9 cellular contexts compared by ENCODE assay signal in the genomic region with DNA sequence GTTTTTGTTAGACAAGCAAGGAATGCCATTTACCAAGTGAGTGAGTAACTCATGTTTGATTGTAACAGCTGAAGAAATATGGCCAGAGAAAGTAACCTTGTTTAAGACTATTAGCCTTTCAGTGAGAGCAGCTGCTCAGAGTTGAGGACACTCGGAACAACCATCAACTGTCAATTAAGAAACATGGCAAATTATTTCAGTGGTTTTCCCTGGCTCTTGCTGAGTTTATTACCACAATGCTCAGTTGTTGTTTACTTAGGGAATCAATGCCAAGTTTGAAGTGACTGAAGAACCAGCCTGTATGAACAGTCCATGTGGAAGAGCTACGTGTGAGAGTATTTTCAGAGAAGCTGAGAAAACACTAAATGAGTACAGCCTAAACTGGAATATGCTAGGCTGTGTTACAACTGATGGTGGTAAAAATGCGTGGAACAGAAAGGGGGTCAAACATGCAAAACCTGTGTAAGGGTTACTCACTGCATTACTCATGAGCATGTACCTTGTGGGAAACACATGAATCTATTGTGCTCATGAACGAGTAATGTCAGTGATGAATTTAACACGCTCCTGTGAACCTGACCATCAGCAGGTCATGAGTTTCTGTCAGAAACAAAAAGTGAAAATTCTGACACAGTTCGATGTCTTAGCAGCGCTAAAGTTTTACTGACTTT. TPM values are rescaled to one million over a fixed set of nuclear protein-coding genes. Genes with fewer than 3 reads are reported as not detected.
DNase-seq lines count a peak whose midpoint lies in the region; ATAC-seq and TF ChIP-seq lines count a peak whose summit lies in the region.
"Had no signal": no experiment of that assay in that cellular context is flagged by ENCODE, and none has a peak within 500 bp of the region (broad histone marks: within the 10 kb centered on the region; RNA-seq: fewer than 3 reads in every experiment).

No MANE protein-coding gene starts in this region.

- no peaks in the 10 kb centered on the region for H3K36me3 ChIP-seq in suprapubic skin
- no peaks in the 10 kb centered on the region for H3K36me3 ChIP-seq in neural progenitor cell

- H3K4me3 ChIP-seq in fibroblast of the aortic adventitia (ENCODE audit: low read depth, low read length): no peak overlapping the region
- H3K4me3 ChIP-seq in suprapubic skin: no peak overlapping the region
- H3K4me3 ChIP-seq in neural progenitor cell: no peak overlapping the region

- no peaks in the 10 kb centered on the region for H3K9me3 Mint-ChIP-seq in neural progenitor cell

- H3K9ac ChIP-seq in neural progenitor cell: no peak overlapping the region
- H3K9ac ChIP-seq: parathyroid adenoma had no signal

- H3K27ac ChIP-seq in C4-2B (peak overlapping the region; percentile 32; the same call in 1 of the 2 replicates), suprapubic skin (peak overlapping the region; percentile 31), neural progenitor cell (no peak overlapping the region)
- H3K27ac ChIP-seq: parathyroid adenoma had no signal

- no peaks in the 10 kb centered on the region for H3K27me3 ChIP-seq in suprapubic skin
- H3K27me3 ChIP-seq in neural progenitor cell: no peaks in the 10 kb centered on the region

- H3K4me2 ChIP-seq in neural progenitor cell: no peak overlapping the region

- DNase-seq in fibroblast of the aortic adventitia (ENCODE audit: low read depth) (peak; percentile 45), suprapubic skin (ENCODE audit: low spot score in 2 of 2) (no peak), NCI-H774 (lab: John Stamatoyannopoulos, UW) (no peak), neural progenitor cell (ENCODE audit: low spot score) (no peak)

- H3K27me3 Mint-ChIP-seq in neural progenitor cell (ENCODE audit: insufficient read depth, low read depth): no peaks in the 10 kb centered on the region

- H3K9me3 ChIP-seq in suprapubic skin (no peaks in the 10 kb centered on the region), neural progenitor cell (ENCODE audit: low read depth) (no peaks in the 10 kb centered on the region)

- peaks cover 2% of the 10 kb centered on the region for H4K20me1 ChIP-seq in neural progenitor cell (ENCODE audit: low read depth)

- WGBS in suprapubic skin: 56% methylated on average over 7 of the region's 7 CpGs

- peaks cover 85% of the 10 kb centered on the region for H3K79me2 ChIP-seq in neural progenitor cell (ENCODE audit: low read depth)

- no peak for TF ChIP-seq CTCF in C4-2B (conservative IDR thresholded peaks at IDR 0.05)
- no peak for TF ChIP-seq CTCF in fibroblast of the aortic adventitia (IDR thresholded peaks at IDR 0.05; ENCODE audit: insufficient read depth, low read length)
- TF ChIP-seq CTCF in suprapubic skin (IDR thresholded peaks at IDR 0.05): no peak
- TF ChIP-seq CTCF in neural progenitor cell (IDR thresholded peaks at IDR 0.05): no peak

- no peak overlapping the region for H3K27ac Mint-ChIP-seq in neural progenitor cell

- H3K36me3 Mint-ChIP-seq in neural progenitor cell: peaks cover 3% of the 10 kb centered on the region

- H3K4me1 ChIP-seq in suprapubic skin (peaks cover 78% of the 10 kb centered on the region), neural progenitor cell (peaks cover 7% of the 10 kb centered on the region)

- no peak overlapping the region for H3K4me3 Mint-ChIP-seq in neural progenitor cell

- no peak for TF ChIP-seq POLR2A in suprapubic skin (IDR thresholded peaks at IDR 0.05)

- H3K4me1 Mint-ChIP-seq in neural progenitor cell: peaks cover 26% of the 10 kb centered on the region

- no peaks in the 10 kb centered on the region for H3F3A ChIP-seq in neural progenitor cell (ENCODE audit: low read depth)

- no peak overlapping the region for H2AFZ ChIP-seq in neural progenitor cell (replicated peaks)
- H2AFZ ChIP-seq: parathyroid adenoma had no signal

- ATAC-seq in GM18909 (IDR thresholded peaks at IDR 0.05; ENCODE audit: poor library complexity, unreplicated experiment) (peak; percentile 90), HG03060 (IDR thresholded peaks at IDR 0.05; ENCODE audit: low read depth, unreplicated experiment) (peak; percentile 88), SK-N-SH treated with all-trans-retinoic acid at 6 μM for 48 hours (peak; percentile 44)

- TF ChIP-seq EP300 in suprapubic skin (IDR thresholded peaks at IDR 0.05): no peak

TF ChIP-seq in SK-N-SH treated with all-trans-retinoic acid at 6 μM for 48 hours, 23 proteins besides CTCF, POLR2A, EP300 and RAD21:
- TF ChIP-seq ESRRG (CRISPR knock-in tag; IDR thresholded peaks at IDR 0.05): no peak
- TF ChIP-seq, protein P1, sequence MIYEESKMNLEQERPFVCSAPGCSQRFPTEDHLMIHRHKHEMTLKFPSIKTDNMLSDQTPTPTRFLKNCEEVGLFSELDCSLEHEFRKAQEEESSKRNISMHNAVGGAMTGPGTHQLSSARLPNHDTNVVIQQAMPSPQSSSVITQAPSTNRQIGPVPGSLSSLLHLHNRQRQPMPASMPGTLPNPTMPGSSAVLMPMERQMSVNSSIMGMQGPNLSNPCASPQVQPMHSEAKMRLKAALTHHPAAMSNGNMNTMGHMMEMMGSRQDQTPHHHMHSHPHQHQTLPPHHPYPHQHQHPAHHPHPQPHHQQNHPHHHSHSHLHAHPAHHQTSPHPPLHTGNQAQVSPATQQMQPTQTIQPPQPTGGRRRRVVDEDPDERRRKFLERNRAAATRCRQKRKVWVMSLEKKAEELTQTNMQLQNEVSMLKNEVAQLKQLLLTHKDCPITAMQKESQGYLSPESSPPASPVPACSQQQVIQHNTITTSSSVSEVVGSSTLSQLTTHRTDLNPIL (CRISPR knock-in tag; IDR thresholded peaks at IDR 0.05; ENCODE audit: low read depth): no peak
- TF ChIP-seq ZC3H10 (CRISPR knock-in tag; IDR thresholded peaks at IDR 0.05): peak; percentile 89; the same call in 1 of the 2 replicates
- TF ChIP-seq ISL1 (CRISPR knock-in tag; IDR thresholded peaks at IDR 0.05): peak; percentile 87
- TF ChIP-seq SNAI2 (CRISPR knock-in tag; IDR thresholded peaks at IDR 0.05): no peak
- TF ChIP-seq ZFP3 (CRISPR knock-in tag; IDR thresholded peaks at IDR 0.05): no peak
- TF ChIP-seq TOX (CRISPR knock-in tag; IDR thresholded peaks at IDR 0.05; ENCODE audit: borderline replicate concordance): peak; percentile 10; the same call in 1 of the 2 replicates
- TF ChIP-seq, protein P2, sequence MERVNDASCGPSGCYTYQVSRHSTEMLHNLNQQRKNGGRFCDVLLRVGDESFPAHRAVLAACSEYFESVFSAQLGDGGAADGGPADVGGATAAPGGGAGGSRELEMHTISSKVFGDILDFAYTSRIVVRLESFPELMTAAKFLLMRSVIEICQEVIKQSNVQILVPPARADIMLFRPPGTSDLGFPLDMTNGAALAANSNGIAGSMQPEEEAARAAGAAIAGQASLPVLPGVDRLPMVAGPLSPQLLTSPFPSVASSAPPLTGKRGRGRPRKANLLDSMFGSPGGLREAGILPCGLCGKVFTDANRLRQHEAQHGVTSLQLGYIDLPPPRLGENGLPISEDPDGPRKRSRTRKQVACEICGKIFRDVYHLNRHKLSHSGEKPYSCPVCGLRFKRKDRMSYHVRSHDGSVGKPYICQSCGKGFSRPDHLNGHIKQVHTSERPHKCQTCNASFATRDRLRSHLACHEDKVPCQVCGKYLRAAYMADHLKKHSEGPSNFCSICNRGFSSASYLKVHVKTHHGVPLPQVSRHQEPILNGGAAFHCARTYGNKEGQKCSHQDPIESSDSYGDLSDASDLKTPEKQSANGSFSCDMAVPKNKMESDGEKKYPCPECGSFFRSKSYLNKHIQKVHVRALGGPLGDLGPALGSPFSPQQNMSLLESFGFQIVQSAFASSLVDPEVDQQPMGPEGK (CRISPR knock-in tag; IDR thresholded peaks at IDR 0.05; ENCODE audit: borderline replicate concordance): 0 out of 2 replicates have a peak, but pooled peaks have one; percentile 34
- TF ChIP-seq, protein P3, sequence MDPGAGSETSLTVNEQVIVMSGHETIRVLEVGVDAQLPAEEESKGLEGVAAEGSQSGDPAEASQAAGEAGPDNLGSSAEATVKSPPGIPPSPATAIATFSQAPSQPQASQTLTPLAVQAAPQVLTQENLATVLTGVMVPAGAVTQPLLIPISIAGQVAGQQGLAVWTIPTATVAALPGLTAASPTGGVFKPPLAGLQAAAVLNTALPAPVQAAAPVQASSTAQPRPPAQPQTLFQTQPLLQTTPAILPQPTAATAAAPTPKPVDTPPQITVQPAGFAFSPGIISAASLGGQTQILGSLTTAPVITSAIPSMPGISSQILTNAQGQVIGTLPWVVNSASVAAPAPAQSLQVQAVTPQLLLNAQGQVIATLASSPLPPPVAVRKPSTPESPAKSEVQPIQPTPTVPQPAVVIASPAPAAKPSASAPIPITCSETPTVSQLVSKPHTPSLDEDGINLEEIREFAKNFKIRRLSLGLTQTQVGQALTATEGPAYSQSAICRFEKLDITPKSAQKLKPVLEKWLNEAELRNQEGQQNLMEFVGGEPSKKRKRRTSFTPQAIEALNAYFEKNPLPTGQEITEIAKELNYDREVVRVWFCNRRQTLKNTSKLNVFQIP (CRISPR knock-in tag; IDR thresholded peaks at IDR 0.05; ENCODE audit: borderline replicate concordance, low read depth): no peak
- no peak for TF ChIP-seq ARNTL (CRISPR knock-in tag; IDR thresholded peaks at IDR 0.05; ENCODE audit: borderline replicate concordance, low read depth)
- TF ChIP-seq GLIS3 (CRISPR knock-in tag; IDR thresholded peaks at IDR 0.05): no peak
- no peak for TF ChIP-seq ZFP30 (CRISPR knock-in tag; IDR thresholded peaks at IDR 0.05)
- no peak for TF ChIP-seq ZNF70 (CRISPR knock-in tag; IDR thresholded peaks at IDR 0.05)
- no peak for TF ChIP-seq BACH2 (CRISPR knock-in tag; IDR thresholded peaks at IDR 0.05; ENCODE audit: borderline replicate concordance)
- no peak for TF ChIP-seq PPARA (CRISPR knock-in tag; IDR thresholded peaks at IDR 0.05; ENCODE audit: borderline replicate concordance)
- TF ChIP-seq, protein P4, sequence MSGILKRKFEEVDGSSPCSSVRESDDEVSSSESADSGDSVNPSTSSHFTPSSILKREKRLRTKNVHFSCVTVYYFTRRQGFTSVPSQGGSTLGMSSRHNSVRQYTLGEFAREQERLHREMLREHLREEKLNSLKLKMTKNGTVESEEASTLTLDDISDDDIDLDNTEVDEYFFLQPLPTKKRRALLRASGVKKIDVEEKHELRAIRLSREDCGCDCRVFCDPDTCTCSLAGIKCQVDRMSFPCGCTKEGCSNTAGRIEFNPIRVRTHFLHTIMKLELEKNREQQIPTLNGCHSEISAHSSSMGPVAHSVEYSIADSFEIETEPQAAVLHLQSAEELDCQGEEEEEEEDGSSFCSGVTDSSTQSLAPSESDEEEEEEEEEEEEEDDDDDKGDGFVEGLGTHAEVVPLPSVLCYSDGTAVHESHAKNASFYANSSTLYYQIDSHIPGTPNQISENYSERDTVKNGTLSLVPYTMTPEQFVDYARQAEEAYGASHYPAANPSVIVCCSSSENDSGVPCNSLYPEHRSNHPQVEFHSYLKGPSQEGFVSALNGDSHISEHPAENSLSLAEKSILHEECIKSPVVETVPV (CRISPR knock-in tag; IDR thresholded peaks at IDR 0.05): no peak
- TF ChIP-seq TCF4 (CRISPR knock-in tag; IDR thresholded peaks at IDR 0.05; ENCODE audit: borderline replicate concordance): no peak
- TF ChIP-seq CSDC2 (CRISPR knock-in tag; IDR thresholded peaks at IDR 0.05): no peak
TF ChIP-seq in SK-N-SH treated with all-trans-retinoic acid at 6 μM for 48 hours: peak in this region for 4.

RNA-seq across cellular contexts. Expression of a gene that starts 33.7 kb away (rescaled TPM):
- total RNA-seq in fibroblast of the aortic adventitia (ENCODE audit: low replicate concordance): 48.2 and 80.0 TPM in 2 replicates
- total RNA-seq in suprapubic skin: 10 to 100 TPM; 36.7 to 45.0 (median 38.6) TPM
- total RNA-seq in neural progenitor cell (ENCODE audit: low replicate concordance): 51.7 and 73.8 TPM in 2 replicates
